In genomic region chr11:132202621-132203020, GRCh38 we compare ENCODE assay signal across 16 cellular contexts.
"Had no signal": no experiment of that assay in that cellular context is flagged by ENCODE, and none has a peak within 500 bp of the region (broad histone marks: within the 10 kb centered on the region; RNA-seq: fewer than 3 reads in every experiment).

No MANE protein-coding gene starts in this region.

- H3K36me3 ChIP-seq: adrenal gland, brain microvascular endothelial cell, esophagus muscularis mucosa, gastroesophageal sphincter, ovary, tibial artery had no signal

- H3K27me3 ChIP-seq: adrenal gland, brain microvascular endothelial cell, dorsolateral prefrontal cortex, esophagus muscularis mucosa, gastroesophageal sphincter, ovary, tibial artery had no signal

- H3K9me3 ChIP-seq: adrenal gland, esophagus muscularis mucosa, gastroesophageal sphincter, ovary, tibial artery had no signal

- H3K27ac ChIP-seq: adrenal gland, brain microvascular endothelial cell, dorsolateral prefrontal cortex, esophagus muscularis mucosa, gastroesophageal sphincter, ovary, tibial artery had no signal

- H3K4me1 ChIP-seq: adrenal gland, esophagus muscularis mucosa, gastroesophageal sphincter, tibial artery had no signal

- DNase-seq: activated B cell treated with CpG ODN at 0.5 μM for 24 hours; activated CD4-positive, alpha-beta T cell treated with anti-CD3 and anti-CD28 coated beads, Interleukin-2, amount 10 ng/mL, durations not matched to agents 7 days and 5 days; activated naive CD4-positive, alpha-beta T cell treated with anti-CD3 and anti-CD28 coated beads, Interleukin-2, amount 10 ng/mL, durations not matched to agents 7 days and 5 days; activated T-cell treated with anti-CD3 and anti-CD28 coated beads for 4 hours; adrenal gland; brain microvascular endothelial cell; dorsolateral prefrontal cortex; kidney; left ventricle myocardium superior; mesendoderm; ovary; small intestine; T-helper 2 cell; tibial artery had no signal

- H3K4me3 ChIP-seq: adrenal gland, dorsolateral prefrontal cortex, esophagus muscularis mucosa, gastroesophageal sphincter, ovary, tibial artery had no signal
